ENCODE assay signal across 30 cellular contexts in genomic region chr19:39356073-39356472, GRCh38. TPM values are rescaled to one million over a fixed set of nuclear protein-coding genes. Genes with fewer than 3 reads are reported as not detected.
A peak's percentile ranks its signal among the peaks of the same experiment; 100 is the strongest.
DNase-seq lines count a peak whose midpoint lies in the region; ATAC-seq, FAIRE-seq and TF ChIP-seq lines count a peak whose summit lies in the region.
"Had no signal": no experiment of that assay in that cellular context is flagged by ENCODE, and none has a peak within 500 bp of the region (broad histone marks: within the 10 kb centered on the region; RNA-seq: fewer than 3 reads in every experiment).

No MANE protein-coding gene starts in this region.

- CTCF ChIA-PET in K562 (lab: Yijun Ruan, JAX; ENCODE audit: low intra/inter-chr PET ratio): no interaction called here

- peak overlapping the region; percentile 46 to 84; a peak in 1 of 4 replicates for H3K9ac ChIP-seq in K562 (ENCODE audit: insufficient read depth in 1 of 2, low read depth in 2 of 2, low read length in 2 of 2)

- no peak for TF ChIP-seq RAD21 in K562 (CRISPR knock-in tag; conservative IDR thresholded peaks at IDR 0.05 in 1 of 2, IDR thresholded peaks at IDR 0.05 in 1 of 2)

- BruUV-seq in K562 (replicated peaks; lab: Mats Ljungman, UMichigan): no TSS peak

- H3K9me3 Mint-ChIP-seq in stimulated activated naive CD8-positive, alpha-beta T cell treated with anti-CD3 and anti-CD28 coated beads, Interleukin-15, amount 100 ng/mL, for 72 hours: no peaks in the 10 kb centered on the region
- H3K9me3 Mint-ChIP-seq in osteocyte (ENCODE audit: unreplicated experiment): no peaks in the 10 kb centered on the region
- H3K9me3 Mint-ChIP-seq: CD8-positive, alpha-beta T cell; HFFc6 had no signal

- TF ChIP-seq POLR2A in K562 (conservative IDR thresholded peaks at IDR 0.05) (no peak), heart left ventricle (IDR thresholded peaks at IDR 0.05) (no peak), suprapubic skin (IDR thresholded peaks at IDR 0.05) (no peak)

- TF ChIP-seq CTCF in K562 (IDR thresholded peaks at IDR 0.05 in 2 of 3, conservative IDR thresholded peaks at IDR 0.05 in 1 of 3; ENCODE audit: insufficient read depth in 2 of 3, low read depth in 1 of 3, low read length in 3 of 3) (no peak), osteocyte (IDR thresholded peaks at IDR 0.05) (no peak), heart left ventricle (IDR thresholded peaks at IDR 0.05) (no peak), suprapubic skin (IDR thresholded peaks at IDR 0.05) (no peak)

- WGBS in K562 (ENCODE audit: insufficient coverage, low coverage, missing lambda C conversion rate): 6% methylated on average over 3 of the region's 3 CpGs
- WGBS in heart left ventricle, 4 donors: 77 to 92% (median 89%) methylated on average over 3 of the region's 3 CpGs
- WGBS in suprapubic skin: 80% methylated on average over 3 of the region's 3 CpGs

- 0 out of 2 replicates have a peak overlapping the region, but pooled peaks have one; percentile 21 for H3K4me3 ChIP-seq in K562
- no peak overlapping the region for H3K4me3 ChIP-seq in heart left ventricle
- no peak overlapping the region for H3K4me3 ChIP-seq in suprapubic skin
- H3K4me3 ChIP-seq: GM12878, HAP-1, MG63, SK-N-MC had no signal

- H3K9me3 ChIP-seq in K562 (replicated peaks; ENCODE audit: control insufficient read depth, insufficient read depth, low read depth, low read length): no peaks in the 10 kb centered on the region
- H3K9me3 ChIP-seq in heart left ventricle: no peaks in the 10 kb centered on the region
- H3K9me3 ChIP-seq in suprapubic skin: no peaks in the 10 kb centered on the region
- H3K9me3 ChIP-seq: HAP-1, MG63 had no signal

- peaks cover 19% of the 10 kb centered on the region for H3K4me1 Mint-ChIP-seq in stimulated activated naive CD8-positive, alpha-beta T cell treated with anti-CD3 and anti-CD28 coated beads, Interleukin-15, amount 100 ng/mL, for 72 hours
- peaks cover 4% of the 10 kb centered on the region for H3K4me1 Mint-ChIP-seq in osteocyte (ENCODE audit: unreplicated experiment)

- H3K79me2 ChIP-seq in K562 (ENCODE audit: control insufficient read depth, insufficient read depth, low read length): peaks cover 62% of the 10 kb centered on the region

- peaks cover 13% of the 10 kb centered on the region; the same call in 1 of the 2 replicates for H4K20me1 ChIP-seq in K562 (replicated peaks; ENCODE audit: control insufficient read depth, insufficient read depth, low read length)

- FAIRE-seq in K562 (lab: Jason Lieb, UNC): peak; percentile 78
- FAIRE-seq: A204.1, GM12878, HTR-8/SVneo, RCC 7860 had no signal

- no peak for DNase-seq in stimulated activated naive CD8-positive, alpha-beta T cell treated with anti-CD3 and anti-CD28 coated beads, Interleukin-15, amount 100 ng/mL, for 72 hours
- DNase-seq in stimulated activated naive CD8-positive, alpha-beta T cell treated with anti-CD3 and anti-CD28 coated beads, Interleukin-15, Interleukin-2, amounts not matched to agents 100 U/mL and 50 U/mL, for 24 hours: no peak
- DNase-seq in K562 (ENCODE audit: extremely low read depth in 1 of 4, low spot score in 3 of 4): peak in 2 of 4 experiments; percentile 47 to 59
- DNase-seq in osteocyte (ENCODE audit: extremely low spot score, unreplicated experiment): no peak
- no peak for DNase-seq in AG08395 (ENCODE audit: low spot score)
- no peak for DNase-seq in sciatic nerve (ENCODE audit: low spot score)
- no peak for DNase-seq in heart left ventricle
- no peak for DNase-seq in suprapubic skin (ENCODE audit: low spot score in 2 of 2)
- DNase-seq: CD8-positive, alpha-beta T cell; DMS 273 treated with DMSO at 0.1 percent for 48 hours; DMS79; EL; GDM1; GOT3; HFFc6; KG1; MG63; NCI-H1417; NCI-H1694; NCI-H2029 treated with DMSO at 0.1 percent for 48 hours; NCI-H446 treated with DMSO at 0.1 percent for 48 hours; NCI-H526 treated with DMSO at 0.1 percent for 48 hours; OCI-M1; SIG-M5 had no signal

- H2AFZ ChIP-seq in K562 (ENCODE audit: low read depth, low read length): no peak overlapping the region

- POLR2A ChIA-PET in K562 (lab: Yijun Ruan, JAX): interaction anchor here (0.9 to 2.4 kb wide), 6 partner anchors 7 to 201 kb away, joined by 3 to 10 read pairs (median 6); partner anchors contain the start of genes MED29 and PAF1

- H3K4me2 ChIP-seq in K562 (ENCODE audit: insufficient read depth, low read length): peak overlapping the region; percentile 65

- H3K4me1 ChIP-seq in K562 (replicated peaks in 1 of 2; ENCODE audit: control insufficient read depth in 2 of 2, insufficient read depth in 2 of 2, low read length in 2 of 2): peaks cover 13 to 42% of the 10 kb centered on the region in 2 experiments
- H3K4me1 ChIP-seq in heart left ventricle: peaks cover 0 to 19% (median 4%) of the 10 kb centered on the region in 12 donors
- peaks cover 19% of the 10 kb centered on the region for H3K4me1 ChIP-seq in suprapubic skin
- H3K4me1 ChIP-seq: HAP-1 had no signal

- peaks cover 49% of the 10 kb centered on the region for H3K36me3 Mint-ChIP-seq in osteocyte (ENCODE audit: unreplicated experiment)

- TF ChIP-seq EP300 in K562 (IDR thresholded peaks at IDR 0.05; ENCODE audit: low read length): no peak
- TF ChIP-seq EP300 in suprapubic skin (IDR thresholded peaks at IDR 0.05): no peak

- H3K9me1 ChIP-seq in K562 (ENCODE audit: control insufficient read depth, insufficient read depth, low read length): no peaks in the 10 kb centered on the region

- peak overlapping the region; percentile 84 to 85 for H3K27ac Mint-ChIP-seq in stimulated activated naive CD8-positive, alpha-beta T cell treated with anti-CD3 and anti-CD28 coated beads, Interleukin-15, amount 100 ng/mL, for 72 hours
- H3K27ac Mint-ChIP-seq in osteocyte (ENCODE audit: unreplicated experiment): peak overlapping the region; percentile 8
- H3K27ac Mint-ChIP-seq: CD8-positive, alpha-beta T cell; HFFc6 had no signal

- H3K27me3 ChIP-seq in K562 (ENCODE audit: control insufficient read depth in 2 of 2, insufficient read depth in 2 of 2, low read length in 2 of 2) (no peaks in the 10 kb centered on the region), heart left ventricle (no peaks in the 10 kb centered on the region), suprapubic skin (no peaks in the 10 kb centered on the region)
- H3K27me3 ChIP-seq: MG63 had no signal

- in situ Hi-C loops in K562 (cut with MboI): no loop called here

- no peaks in the 10 kb centered on the region for H3K27me3 Mint-ChIP-seq in stimulated activated naive CD8-positive, alpha-beta T cell treated with anti-CD3 and anti-CD28 coated beads, Interleukin-15, amount 100 ng/mL, for 72 hours
- no peaks in the 10 kb centered on the region for H3K27me3 Mint-ChIP-seq in osteocyte (ENCODE audit: unreplicated experiment)

- H3K27ac ChIP-seq in K562 (ENCODE audit: extremely low read depth, low read depth, low read length) (peak overlapping the region; percentile 70), heart left ventricle (no peak overlapping the region), suprapubic skin (no peak overlapping the region)
- H3K27ac ChIP-seq: SK-N-MC had no signal

- H3K36me3 ChIP-seq in K562 (ENCODE audit: control insufficient read depth, insufficient read depth, low read length): peaks cover 92% of the 10 kb centered on the region
- H3K36me3 ChIP-seq in heart left ventricle: peaks cover 3 to 94% (median 86%) of the 10 kb centered on the region in 9 donors
- H3K36me3 ChIP-seq in suprapubic skin: peaks cover 82% of the 10 kb centered on the region

- no peak for ATAC-seq in stimulated activated naive CD8-positive, alpha-beta T cell treated with anti-CD3 and anti-CD28 coated beads, Interleukin-15, amount 100 ng/mL, for 72 hours
- no peak for ATAC-seq in stimulated activated naive CD8-positive, alpha-beta T cell treated with anti-CD3 and anti-CD28 coated beads, Interleukin-15, Interleukin-2, amounts not matched to agents 100 U/mL and 50 U/mL, for 24 hours
- ATAC-seq in K562 (peak; percentile 66), sciatic nerve (no peak), heart left ventricle (no peak)
- ATAC-seq: CD8-positive, alpha-beta T cell; GM12878 had no signal

- intact Hi-C loops in K562 (cut with micrococcal nuclease) (no loop called here), sciatic nerve (cut with DNase I) (no loop called here), heart left ventricle (cut with DNase I) (no loop called here)

- no peak overlapping the region for H3K4me3 Mint-ChIP-seq in stimulated activated naive CD8-positive, alpha-beta T cell treated with anti-CD3 and anti-CD28 coated beads, Interleukin-15, amount 100 ng/mL, for 72 hours
- no peak overlapping the region for H3K4me3 Mint-ChIP-seq in osteocyte (ENCODE audit: unreplicated experiment)
- H3K4me3 Mint-ChIP-seq: CD8-positive, alpha-beta T cell; HFFc6 had no signal

RNA-seq across cellular contexts. Expression of gene SAMD4B, which starts 13.9 kb away (rescaled TPM):
- total RNA-seq in K562 (2011; cell fraction: chromatin; rRNA removed; ENCODE audit: low replicate concordance): 114 and 163 TPM in 2 replicates
- total RNA-seq in K562 (2011; cell fraction: nucleolus; rRNA removed): 74.5 and 86.1 TPM in 2 replicates
- 116 and 164 TPM in 2 replicates for total RNA-seq in K562 (2011; cell fraction: nucleoplasm; rRNA removed)
- 41.1 and 55.2 TPM in 2 replicates for total RNA-seq in K562 (2014; rRNA removed)
- 17.2 and 19.9 TPM in 2 replicates for total RNA-seq in K562 (2014; rRNA removed; fragmentation: Illumina TruSeq; extraction: Trizol)
- total RNA-seq in K562 (2015; rRNA removed; fragmentation: Illumina TruSeq; extraction: Trizol): 38.0 and 42.2 TPM in 2 replicates
- total RNA-seq in K562 (2021): 86.3 and 90.5 TPM in 2 replicates
- 20.9 and 54.2 TPM in 2 replicates for polyA plus RNA-seq in K562 (2011; rRNA removed)
- polyA plus RNA-seq in K562 (2011; cell fraction: cytosol; rRNA removed): 38.5 and 56.2 TPM in 2 replicates
- polyA plus RNA-seq in K562 (2011; cell fraction: nucleus; rRNA removed): 81.0 and 127 TPM in 2 replicates
- 86.0 and 136 TPM in 2 replicates for polyA plus RNA-seq in K562 (2012)
- 81.8 and 105 TPM in 2 replicates for polyA plus RNA-seq in K562 (2014; fragmentation: Illumina TruSeq; extraction: Trizol)
- polyA plus RNA-seq in K562 (2014; fragmentation: Nextera tagmentation; extraction: Ambion mirVana): 1 to 10 TPM; 3.4 to 5.9 TPM
- 76.4 and 77.0 TPM in 2 replicates for polyA plus RNA-seq in K562 (2014; rRNA removed)
- polyA minus RNA-seq in K562 (2011; rRNA and poly(A)+ RNA removed): 22.5 and 27.0 TPM in 2 replicates
- 59.6 and 84.3 TPM in 2 replicates for polyA minus RNA-seq in K562 (2011; cell fraction: cytosol; rRNA and poly(A)+ RNA removed)
- 23.4 and 27.1 TPM in 2 replicates for polyA minus RNA-seq in K562 (2011; cell fraction: nucleus; rRNA and poly(A)+ RNA removed)
- total RNA-seq in osteocyte: 100 and 101 TPM in 2 replicates
- total RNA-seq in sciatic nerve: 139 TPM
- total RNA-seq in heart left ventricle: 100 to 1,000 TPM in 1 of 9 donors, 10 to 100 TPM in 8; 34.9 to 101 (median 52.3) TPM
- polyA plus RNA-seq in heart left ventricle: 10 to 100 TPM; 62.1 to 78.6 TPM
- total RNA-seq in suprapubic skin: 100 to 1,000 TPM; 104 to 166 (median 113) TPM

RNA-seq across cellular contexts. Expression of gene GMFG, which starts 20.2 kb away (rescaled TPM):
- 7.6 and 17.2 TPM in 2 replicates for total RNA-seq in K562 (2011; cell fraction: chromatin; rRNA removed; ENCODE audit: low replicate concordance)
- total RNA-seq in K562 (2011; cell fraction: nucleolus; rRNA removed): 11.3 and 11.6 TPM in 2 replicates
- 14.4 and 17.5 TPM in 2 replicates for total RNA-seq in K562 (2011; cell fraction: nucleoplasm; rRNA removed)
- total RNA-seq in K562 (2014; rRNA removed) (37.1 and 48.4 TPM in 2 replicates), K562 (2014; rRNA removed; fragmentation: Illumina TruSeq; extraction: Trizol) (48.5 and 59.1 TPM in 2 replicates), K562 (2015; rRNA removed; fragmentation: Illumina TruSeq; extraction: Trizol) (52.8 and 55.6 TPM in 2 replicates), K562 (2021) (51.8 and 58.6 TPM in 2 replicates), osteocyte (not detected in 2 replicates), sciatic nerve (51.2 TPM), heart left ventricle (10 to 100 TPM in 8 of 9 donors, 1 to 10 TPM in 1; 6.4 to 93.3 (median 10.8) TPM), suprapubic skin (10 to 100 TPM in 1 of 4 donors, 1 to 10 TPM in 3; 1.9 to 16.2 (median 5.8) TPM)
- polyA plus RNA-seq in K562 (2011; rRNA removed) (91.3 and 101 TPM in 2 replicates), K562 (2014; fragmentation: Illumina TruSeq; extraction: Trizol) (49.0 and 60.2 TPM in 2 replicates), K562 (2014; fragmentation: Nextera tagmentation; extraction: Ambion mirVana) (100 to 1,000 TPM; 133 to 152 TPM), K562 (2014; rRNA removed) (61.3 and 70.7 TPM in 2 replicates), heart left ventricle (10 to 100 TPM; 16.8 to 18.7 TPM)
- 45.0 and 75.1 TPM in 2 replicates for polyA plus RNA-seq in K562 (2011; cell fraction: cytosol; rRNA removed)
- polyA plus RNA-seq in K562 (2011; cell fraction: nucleus; rRNA removed): 35.8 and 51.3 TPM in 2 replicates
- 108 and 198 TPM in 2 replicates for polyA plus RNA-seq in K562 (2012)
- polyA minus RNA-seq in K562 (2011; rRNA and poly(A)+ RNA removed): 23.5 and 24.2 TPM in 2 replicates
- 8.4 and 10.6 TPM in 2 replicates for polyA minus RNA-seq in K562 (2011; cell fraction: cytosol; rRNA and poly(A)+ RNA removed)
- polyA minus RNA-seq in K562 (2011; cell fraction: nucleus; rRNA and poly(A)+ RNA removed): 2.2 and 9.1 TPM in 2 replicates

RNA-seq across cellular contexts. Expression of gene PAF1, which starts 34.8 kb away (rescaled TPM):
- 59.0 and 87.9 TPM in 2 replicates for total RNA-seq in K562 (2011; cell fraction: chromatin; rRNA removed; ENCODE audit: low replicate concordance)
- 51.6 and 65.2 TPM in 2 replicates for total RNA-seq in K562 (2011; cell fraction: nucleolus; rRNA removed)
- 40.5 and 40.8 TPM in 2 replicates for total RNA-seq in K562 (2011; cell fraction: nucleoplasm; rRNA removed)
- total RNA-seq in K562 (2014; rRNA removed) (41.2 and 50.5 TPM in 2 replicates), K562 (2014; rRNA removed; fragmentation: Illumina TruSeq; extraction: Trizol) (22.6 and 23.2 TPM in 2 replicates), K562 (2015; rRNA removed; fragmentation: Illumina TruSeq; extraction: Trizol) (37.0 and 39.8 TPM in 2 replicates), K562 (2021) (30.7 and 33.8 TPM in 2 replicates), osteocyte (45.6 and 45.9 TPM in 2 replicates), sciatic nerve (38.7 TPM), heart left ventricle (10 to 100 TPM; 32.8 to 75.7 (median 40.7) TPM), suprapubic skin (10 to 100 TPM; 24.8 to 42.4 (median 35.4) TPM)
- polyA plus RNA-seq in K562 (2011; rRNA removed) (30.1 and 31.6 TPM in 2 replicates), K562 (2014; fragmentation: Illumina TruSeq; extraction: Trizol) (41.1 and 45.0 TPM in 2 replicates), K562 (2014; fragmentation: Nextera tagmentation; extraction: Ambion mirVana) (1 to 10 TPM; 1.5 to 1.7 TPM), K562 (2014; rRNA removed) (32.4 and 43.5 TPM in 2 replicates), heart left ventricle (10 to 100 TPM; 32.5 to 61.1 TPM)
- polyA plus RNA-seq in K562 (2011; cell fraction: cytosol; rRNA removed): 31.4 and 56.3 TPM in 2 replicates
- 65.9 and 73.6 TPM in 2 replicates for polyA plus RNA-seq in K562 (2011; cell fraction: nucleus; rRNA removed)
- 37.5 and 43.8 TPM in 2 replicates for polyA plus RNA-seq in K562 (2012)
- 38.6 and 43.3 TPM in 2 replicates for polyA minus RNA-seq in K562 (2011; rRNA and poly(A)+ RNA removed)
- polyA minus RNA-seq in K562 (2011; cell fraction: cytosol; rRNA and poly(A)+ RNA removed): 21.1 and 21.3 TPM in 2 replicates
- 33.7 and 58.5 TPM in 2 replicates for polyA minus RNA-seq in K562 (2011; cell fraction: nucleus; rRNA and poly(A)+ RNA removed)

RNA-seq across cellular contexts. Expression of gene MED29, which starts 35.1 kb away (rescaled TPM):
- total RNA-seq in K562 (2011; cell fraction: chromatin; rRNA removed; ENCODE audit: low replicate concordance): 7.8 and 14.7 TPM in 2 replicates
- 12.0 and 12.7 TPM in 2 replicates for total RNA-seq in K562 (2011; cell fraction: nucleolus; rRNA removed)
- 13.0 and 17.4 TPM in 2 replicates for total RNA-seq in K562 (2011; cell fraction: nucleoplasm; rRNA removed)
- total RNA-seq in K562 (2014; rRNA removed): 16.0 and 22.6 TPM in 2 replicates
- total RNA-seq in K562 (2014; rRNA removed; fragmentation: Illumina TruSeq; extraction: Trizol): 7.0 and 7.2 TPM in 2 replicates
- total RNA-seq in K562 (2015; rRNA removed; fragmentation: Illumina TruSeq; extraction: Trizol): 11.2 and 11.7 TPM in 2 replicates
- 17.3 and 18.0 TPM in 2 replicates for total RNA-seq in K562 (2021)
- polyA plus RNA-seq in K562 (2011; rRNA removed): 11.7 and 12.4 TPM in 2 replicates
- polyA plus RNA-seq in K562 (2011; cell fraction: cytosol; rRNA removed): 18.4 and 30.0 TPM in 2 replicates
- 5.3 and 8.7 TPM in 2 replicates for polyA plus RNA-seq in K562 (2011; cell fraction: nucleus; rRNA removed)
- 14.0 and 19.0 TPM in 2 replicates for polyA plus RNA-seq in K562 (2012)
- polyA plus RNA-seq in K562 (2014; fragmentation: Illumina TruSeq; extraction: Trizol): 18.0 and 19.2 TPM in 2 replicates
- polyA plus RNA-seq in K562 (2014; fragmentation: Nextera tagmentation; extraction: Ambion mirVana): 1 to 10 TPM; 1.8 to 2.8 TPM
- 15.1 and 22.5 TPM in 2 replicates for polyA plus RNA-seq in K562 (2014; rRNA removed)
- 6.4 and 10.6 TPM in 2 replicates for polyA minus RNA-seq in K562 (2011; rRNA and poly(A)+ RNA removed)
- 5.9 and 9.0 TPM in 2 replicates for polyA minus RNA-seq in K562 (2011; cell fraction: cytosol; rRNA and poly(A)+ RNA removed)
- 15.9 and 16.3 TPM in 2 replicates for polyA minus RNA-seq in K562 (2011; cell fraction: nucleus; rRNA and poly(A)+ RNA removed)
- total RNA-seq in osteocyte: 37.1 and 38.7 TPM in 2 replicates
- total RNA-seq in sciatic nerve: 37.2 TPM
- 10 to 100 TPM; 26.3 to 53.0 (median 34.1) TPM for total RNA-seq in heart left ventricle
- 10 to 100 TPM; 34.1 to 46.0 TPM for polyA plus RNA-seq in heart left ventricle
- 10 to 100 TPM; 36.3 to 57.8 (median 48.0) TPM for total RNA-seq in suprapubic skin

RNA-seq across cellular contexts. Expression of gene LRFN1, which starts 35.4 kb away (rescaled TPM):
- total RNA-seq in K562 (2011; cell fraction: chromatin; rRNA removed; ENCODE audit: low replicate concordance): 2.3 and 5.9 TPM in 2 replicates
- 10.0 and 11.3 TPM in 2 replicates for total RNA-seq in K562 (2011; cell fraction: nucleolus; rRNA removed)
- total RNA-seq in K562 (2011; cell fraction: nucleoplasm; rRNA removed): 5.9 and 6.6 TPM in 2 replicates
- total RNA-seq in K562 (2014; rRNA removed) (3.8 and 5.0 TPM in 2 replicates), K562 (2014; rRNA removed; fragmentation: Illumina TruSeq; extraction: Trizol) (0.44 and 0.45 TPM in 2 replicates), K562 (2015; rRNA removed; fragmentation: Illumina TruSeq; extraction: Trizol) (1.1 and 1.3 TPM in 2 replicates), K562 (2021) (10.6 and 10.7 TPM in 2 replicates), osteocyte (0.31 and 0.35 TPM in 2 replicates), sciatic nerve (1.3 TPM), heart left ventricle (under 1 TPM in 8 of 9 donors, not detected in 1; 0.09 to 0.50 (median 0.28) TPM), suprapubic skin (1 to 10 TPM; 1.4 to 2.9 (median 2.0) TPM)
- polyA plus RNA-seq in K562 (2011; rRNA removed) (0.52 and 1.0 TPM in 2 replicates), K562 (2014; fragmentation: Illumina TruSeq; extraction: Trizol) (1.3 and 2.1 TPM in 2 replicates), K562 (2014; fragmentation: Nextera tagmentation; extraction: Ambion mirVana) (under 1 TPM; 0.13 TPM), K562 (2014; rRNA removed) (3.9 and 4.6 TPM in 2 replicates), heart left ventricle (under 1 TPM; 0.14 to 0.34 TPM)
- 1.9 and 4.7 TPM in 2 replicates for polyA plus RNA-seq in K562 (2011; cell fraction: cytosol; rRNA removed)
- polyA plus RNA-seq in K562 (2011; cell fraction: nucleus; rRNA removed): 2.7 and 3.9 TPM in 2 replicates
- 4.1 and 4.7 TPM in 2 replicates for polyA plus RNA-seq in K562 (2012)
- polyA minus RNA-seq in K562 (2011; rRNA and poly(A)+ RNA removed): 0.98 and 1.0 TPM in 2 replicates
- polyA minus RNA-seq in K562 (2011; cell fraction: cytosol; rRNA and poly(A)+ RNA removed): 2.8 and 5.5 TPM in 2 replicates
- 2.7 and 3.8 TPM in 2 replicates for polyA minus RNA-seq in K562 (2011; cell fraction: nucleus; rRNA and poly(A)+ RNA removed)
